ENCODE assay signal across 10 cellular contexts in the genomic region with DNA sequence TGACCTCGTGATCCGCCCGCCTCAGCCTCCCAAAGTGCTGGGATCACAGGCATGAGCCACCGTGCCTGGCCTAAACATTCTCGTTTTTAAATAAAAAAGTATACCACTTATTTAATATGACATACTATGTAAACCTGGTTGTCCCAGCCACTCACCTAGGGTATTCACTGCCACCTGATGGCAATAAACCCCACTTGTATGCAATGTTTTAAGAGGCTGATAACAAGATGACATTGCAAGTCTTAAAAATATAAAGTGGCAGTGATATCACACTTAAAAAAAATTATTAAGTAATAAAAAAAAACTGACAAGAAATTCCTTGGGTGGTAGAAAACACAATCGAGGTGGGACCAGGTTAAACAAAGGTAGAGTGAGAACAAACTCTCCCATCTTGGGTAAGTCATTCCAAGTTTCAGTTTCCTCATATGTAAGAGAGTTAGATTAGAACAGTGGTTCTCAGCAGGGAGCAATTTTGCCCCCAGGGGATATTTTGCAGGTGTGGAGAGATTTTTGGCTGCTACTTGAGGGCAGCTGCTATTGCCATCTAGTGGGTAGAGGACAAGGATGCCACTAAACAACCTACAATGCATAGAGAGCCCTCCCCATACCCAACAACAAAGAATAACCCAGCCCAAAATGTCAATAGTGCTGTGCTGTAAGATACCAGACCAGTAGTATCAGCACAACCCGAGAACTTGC. TPM values are rescaled to one million over a fixed set of nuclear protein-coding genes. Genes with fewer than 3 reads are reported as not detected.
DNase-seq lines count a peak whose midpoint lies in the region; ATAC-seq, FAIRE-seq and TF ChIP-seq lines count a peak whose summit lies in the region.
"Had no signal": no experiment of that assay in that cellular context is flagged by ENCODE, and none has a peak within 500 bp of the region (broad histone marks: within the 10 kb centered on the region; RNA-seq: fewer than 3 reads in every experiment).

No MANE protein-coding gene starts in this region.

- peak; percentile 64 for ATAC-seq in CD4-positive, alpha-beta T cell (ENCODE audit: poor library complexity)
- ATAC-seq in RWPE2 (ENCODE audit: low read depth) (peak; percentile 74), HG03521 (IDR thresholded peaks at IDR 0.05; ENCODE audit: unreplicated experiment) (no peak)

- POLR2A ChIA-PET in CD4-positive, alpha-beta T cell (lab: Charles Lee), result no interaction called here

- H3K4me3 ChIP-seq in RWPE2 (ENCODE audit: severe bottlenecking), result no peak overlapping the region

- no peaks in the 10 kb centered on the region for H3K9me3 ChIP-seq in CD4-positive, alpha-beta T cell (ENCODE audit: control insufficient read depth, low read length)
- no peaks in the 10 kb centered on the region for H3K9me3 ChIP-seq in RWPE2 (ENCODE audit: severe bottlenecking)

- H3K4me1 ChIP-seq in RWPE2 (ENCODE audit: insufficient read depth, poor library complexity, severe bottlenecking), result no peaks in the 10 kb centered on the region

- H3K4me3 Mint-ChIP-seq in CD4-positive, alpha-beta T cell, result no peak overlapping the region

- TF ChIP-seq CTCF in CD4-positive, alpha-beta T cell (IDR thresholded peaks at IDR 0.05), result no peak
- TF ChIP-seq CTCF in GM13977 (IDR thresholded peaks at IDR 0.05; ENCODE audit: extremely low read depth, insufficient read depth, missing control alignments) (peak; percentile 25), RWPE2 (IDR thresholded peaks at IDR 0.05; ENCODE audit: poor library complexity, severe bottlenecking) (peak; percentile 33)

- H3K9me3 Mint-ChIP-seq in CD4-positive, alpha-beta T cell, result no peaks in the 10 kb centered on the region

- no peaks in the 10 kb centered on the region for H3K27me3 Mint-ChIP-seq in CD4-positive, alpha-beta T cell

- H3K36me3 Mint-ChIP-seq in CD4-positive, alpha-beta T cell (ENCODE audit: low read depth), result peaks cover 66% of the 10 kb centered on the region

- peak overlapping the region; percentile 1 for H3K27ac Mint-ChIP-seq in CD4-positive, alpha-beta T cell

- intact Hi-C loops in CD4-positive, alpha-beta T cell (cut with DNase I, micrococcal nuclease), result loop anchor here in 1 of 2 experiments (10.0 kb wide), 1 partner anchor 188 kb away; no protein-coding TSS in a partner anchor

- in situ Hi-C loops in GM13977 (cut with MboI; ENCODE audit: low pct_unique_long_range_greater_than_20kb, low sequenced_read_pairs, unreplicated experiment), result no loop called here

- peaks cover 87% of the 10 kb centered on the region for H3K36me3 ChIP-seq in RWPE2 (ENCODE audit: low read depth)

- H3K27me3 ChIP-seq in CD4-positive, alpha-beta T cell (ENCODE audit: control insufficient read depth, insufficient read depth, low read length), result no peaks in the 10 kb centered on the region
- no peaks in the 10 kb centered on the region for H3K27me3 ChIP-seq in RWPE2 (ENCODE audit: insufficient read depth, poor library complexity, severe bottlenecking)

- H3K4me1 Mint-ChIP-seq in CD4-positive, alpha-beta T cell (ENCODE audit: low read depth), result peaks cover 30% of the 10 kb centered on the region

- CTCF ChIA-PET in CD4-positive, alpha-beta T cell (lab: Charles Lee), result interaction anchor here (0.6 to 1.2 kb wide), 2 partner anchors 26 to 57 kb away, joined by 4 read pairs; partner anchors contain the start of gene PDE12

- no peak for DNase-seq in CD4-positive, alpha-beta T cell
- DNase-seq in GM13977 (ENCODE audit: low spot score) (no peak), RWPE2 (ENCODE audit: low spot score) (no peak), iPS-NIHi7 (ENCODE audit: extremely low spot score) (peak; percentile 22), GM12891 (ENCODE audit: insufficient read length, low spot score) (no peak), UCSD-AML1 (lab: John Stamatoyannopoulos, UW; ENCODE audit: unreplicated experiment) (no peak)
- no peak for DNase-seq in activated CD4-positive, alpha-beta T cell treated with anti-CD3 and anti-CD28 coated beads for 1 hour
- DNase-seq: NCI-H526 treated with DMSO at 0.1 percent for 48 hours had no signal

- H3K27ac ChIP-seq in CD4-positive, alpha-beta T cell (ENCODE audit: low read depth, low read length), result no peak overlapping the region
- H3K27ac ChIP-seq in RWPE2 (ENCODE audit: poor library complexity, severe bottlenecking), result no peak overlapping the region
- H3K27ac ChIP-seq: parathyroid adenoma had no signal

- no peak for TF ChIP-seq POLR2A in GM12891 (IDR thresholded peaks at IDR 0.05; ENCODE audit: low read depth, low read length)

- no peak for FAIRE-seq in GM12891 (lab: Jason Lieb, UNC)

TF ChIP-seq in GM12891, 5 proteins besides CTCF, POLR2A, EP300 and RAD21:
- no peak for TF ChIP-seq TAF1 (IDR thresholded peaks at IDR 0.05; ENCODE audit: low read depth, low read length)
- no peak for TF ChIP-seq SPI1 (IDR thresholded peaks at IDR 0.05; ENCODE audit: low read depth, low read length)
- TF ChIP-seq POLR2AphosphoS5 (IDR thresholded peaks at IDR 0.05; ENCODE audit: low read depth, low read length), result no peak
- TF ChIP-seq POU2F2 (IDR thresholded peaks at IDR 0.05; ENCODE audit: low read depth, low read length), result no peak
- TF ChIP-seq PAX5 (IDR thresholded peaks at IDR 0.05; ENCODE audit: insufficient read depth, low read length, severe bottlenecking), result no peak
TF ChIP-seq in GM12891: peak in this region for 0.

RNA-seq across cellular contexts. Expression of gene ARF4, which starts 14.5 kb away (rescaled TPM):
- 10 to 100 TPM; 56.7 to 59.9 TPM for total RNA-seq in CD4-positive, alpha-beta T cell
- 83.8 TPM for polyA plus RNA-seq in GM12891 (2012; ENCODE audit: low read depth, missing spikeins)

RNA-seq across cellular contexts. Expression of gene PDE12, which starts 26.5 kb away (rescaled TPM):
- 10 to 100 TPM; 40.5 to 40.9 TPM for total RNA-seq in CD4-positive, alpha-beta T cell
- polyA plus RNA-seq in GM12891 (2012; ENCODE audit: low read depth, missing spikeins), result 5.8 TPM

RNA-seq across cellular contexts. Expression of gene DNAH12, which starts 38.5 kb away (rescaled TPM):
- total RNA-seq in CD4-positive, alpha-beta T cell, result under 1 TPM in 1 of 2 experiments, not detected in 1; 0.19 TPM
- polyA plus RNA-seq in GM12891 (2012; ENCODE audit: low read depth, missing spikeins), result 0.33 TPM
